9 cellular contexts compared by ENCODE assay signal in genomic region chr1:17440827-17441168, GRCh38. TPM values are rescaled to one million over a fixed set of nuclear protein-coding genes. Genes with fewer than 3 reads are reported as not detected.
DNase-seq lines count a peak whose midpoint lies in the region; ATAC-seq, FAIRE-seq and TF ChIP-seq lines count a peak whose summit lies in the region.
"Had no signal": no experiment of that assay in that cellular context is flagged by ENCODE, and none has a peak within 500 bp of the region (broad histone marks: within the 10 kb centered on the region; RNA-seq: fewer than 3 reads in every experiment).

No MANE protein-coding gene starts in this region.

- 32% methylated on average over 6 of the region's 6 CpGs for WGBS in HepG2 (ENCODE audit: low lambda C conversion rate)
- WGBS in right lobe of liver (ENCODE audit: insufficient coverage, low coverage, low lambda C conversion rate, missing lambda C conversion rate) = 64% methylated on average over 6 of the region's 6 CpGs

- H3K4me3 ChIP-seq in HepG2 (replicated peaks in 1 of 3; ENCODE audit: insufficient read depth in 1 of 3, low read depth in 2 of 3, low read length in 3 of 3) = peak overlapping the region in 1 of 3 experiments; percentile 83; a peak in 3 of 6 replicates
- H3K4me3 ChIP-seq in right lobe of liver = no peak overlapping the region
- peak overlapping the region; percentile 53 for H3K4me3 ChIP-seq in iPS-11a (ENCODE audit: low read depth, low read length)
- peak overlapping the region; percentile 55 for H3K4me3 ChIP-seq in upper lobe of right lung
- H3K4me3 ChIP-seq in mucosa of descending colon = no peak overlapping the region

- in situ Hi-C loops in HepG2 (cut with HindIII; ENCODE audit: extremely low pct_ligation_motif_present, low pct_unique_long_range_greater_than_20kb) = no loop called here

- peaks cover 25% of the 10 kb centered on the region for H3K36me3 Mint-ChIP-seq in activated CD4-positive, alpha-beta memory T cell treated with anti-CD3 and anti-CD28 coated beads for 36 hours

- 0 out of 5 replicates have a peak, but pooled peaks cover 1 to 8% of the 10 kb centered on the region in 2 experiments for H3K36me3 ChIP-seq in HepG2 (replicated peaks in 1 of 2; ENCODE audit: control insufficient read depth in 1 of 2, insufficient read depth in 2 of 2, low read length in 2 of 2)
- H3K36me3 ChIP-seq in right lobe of liver = no peaks in the 10 kb centered on the region
- H3K36me3 ChIP-seq in upper lobe of right lung = no peaks in the 10 kb centered on the region
- no peaks in the 10 kb centered on the region for H3K36me3 ChIP-seq in mucosa of descending colon (ENCODE audit: low read depth)
- H3K36me3 ChIP-seq: stomach had no signal

- TF ChIP-seq CTCF in HepG2 (CRISPR knock-in tag; IDR thresholded peaks at IDR 0.05) (no peak), right lobe of liver (IDR thresholded peaks at IDR 0.05) (no peak), upper lobe of right lung (IDR thresholded peaks at IDR 0.05) (no peak), mucosa of descending colon (IDR thresholded peaks at IDR 0.05) (no peak)

- CTCF ChIA-PET in HepG2 (lab: Yijun Ruan, JAX; ENCODE audit: low intra/inter-chr PET ratio, low total read pairs) = no interaction called here
- CTCF ChIA-PET in activated CD4-positive, alpha-beta memory T cell treated with anti-CD3 and anti-CD28 coated beads for 36 hours (lab: Charles Lee) = interaction anchor here (0.8 kb wide), 1 partner anchor 22 kb away, joined by 4 read pairs; no protein-coding TSS in a partner anchor

- H3K27ac ChIP-seq in HepG2 (ENCODE audit: extremely low read length, insufficient read depth, low read length) = no peak overlapping the region
- H3K27ac ChIP-seq in right lobe of liver = no peak overlapping the region
- H3K27ac ChIP-seq in upper lobe of right lung = peak overlapping the region; percentile 78

- H3K9me3 Mint-ChIP-seq in activated CD4-positive, alpha-beta memory T cell treated with anti-CD3 and anti-CD28 coated beads for 36 hours = no peaks in the 10 kb centered on the region

- H3K79me2 ChIP-seq in HepG2 (ENCODE audit: insufficient read depth, low read length) = peaks cover 21% of the 10 kb centered on the region

- DNase-seq in HepG2 (ENCODE audit: low spot score) (no peak), right lobe of liver (no peak), upper lobe of right lung (no peak), activated gamma-delta T cell (lab: John Stamatoyannopoulos, UW) (no peak), mucosa of descending colon (no peak)
- DNase-seq in activated CD4-positive, alpha-beta memory T cell treated with anti-CD3 and anti-CD28 coated beads for 36 hours = no peak
- DNase-seq: stomach had no signal

- peaks cover 10% of the 10 kb centered on the region for H4K20me1 ChIP-seq in HepG2 (ENCODE audit: insufficient read depth, low read length)

- peak overlapping the region; percentile 64 for H3K27ac Mint-ChIP-seq in activated CD4-positive, alpha-beta memory T cell treated with anti-CD3 and anti-CD28 coated beads for 36 hours

- H3K9me3 ChIP-seq in HepG2 (ENCODE audit: low read length) (no peaks in the 10 kb centered on the region), right lobe of liver (no peaks in the 10 kb centered on the region), upper lobe of right lung (no peaks in the 10 kb centered on the region), mucosa of descending colon (no peaks in the 10 kb centered on the region)
- H3K9me3 ChIP-seq: stomach had no signal

- FAIRE-seq in HepG2 (lab: Jason Lieb, UNC) = no peak

- no peak overlapping the region for H2AFZ ChIP-seq in HepG2 (ENCODE audit: low read length)

- peak overlapping the region; percentile 93 for H3K4me2 ChIP-seq in HepG2 (ENCODE audit: low read depth, low read length)

- no peaks in the 10 kb centered on the region for H3K27me3 Mint-ChIP-seq in activated CD4-positive, alpha-beta memory T cell treated with anti-CD3 and anti-CD28 coated beads for 36 hours

- TF ChIP-seq EP300 in HepG2 (IDR thresholded peaks at IDR 0.05; ENCODE audit: low read depth in 2 of 2, low read length in 2 of 2) = no peak
- TF ChIP-seq EP300 in HepG2 (CRISPR knock-in tag; IDR thresholded peaks at IDR 0.05; ENCODE audit: borderline replicate concordance) = no peak

- intact Hi-C loops in HepG2 (cut with micrococcal nuclease; ENCODE audit: unreplicated experiment) (no loop called here), right lobe of liver (cut with DNase I) (no loop called here), upper lobe of right lung (cut with DNase I) (no loop called here), mucosa of descending colon (cut with DNase I, micrococcal nuclease) (no loop called here)
- intact Hi-C loops in activated CD4-positive, alpha-beta memory T cell treated with anti-CD3 and anti-CD28 coated beads for 36 hours (cut with micrococcal nuclease) = no loop called here

- POLR2A ChIA-PET in HepG2 (lab: Yijun Ruan, JAX) = no interaction called here
- POLR2A ChIA-PET in activated CD4-positive, alpha-beta memory T cell treated with anti-CD3 and anti-CD28 coated beads for 36 hours (lab: Charles Lee) = no interaction called here

- H3K4me1 Mint-ChIP-seq in activated CD4-positive, alpha-beta memory T cell treated with anti-CD3 and anti-CD28 coated beads for 36 hours (ENCODE audit: low read depth) = peaks cover 32% of the 10 kb centered on the region

- H3K27me3 ChIP-seq in HepG2 (ENCODE audit: control insufficient read depth in 1 of 2, insufficient read depth in 2 of 2, low read length in 2 of 2) = peaks cover 0 to 21% of the 10 kb centered on the region in 2 experiments; a peak in 3 of 5 replicates
- H3K27me3 ChIP-seq in right lobe of liver = no peaks in the 10 kb centered on the region
- no peaks in the 10 kb centered on the region for H3K27me3 ChIP-seq in upper lobe of right lung
- H3K27me3 ChIP-seq: stomach had no signal

- peak overlapping the region; percentile 74 for H3K4me3 Mint-ChIP-seq in activated CD4-positive, alpha-beta memory T cell treated with anti-CD3 and anti-CD28 coated beads for 36 hours

- BruUV-seq in HepG2 (replicated peaks; lab: Mats Ljungman, UMichigan) = no TSS peak

- TF ChIP-seq POLR2A in HepG2 (IDR thresholded peaks at IDR 0.05; ENCODE audit: insufficient read depth in 1 of 2, low read depth in 2 of 2, low read length in 2 of 2) (no peak), right lobe of liver (IDR thresholded peaks at IDR 0.05) (no peak)

- 0 out of 2 replicates have a peak overlapping the region, but pooled peaks have one; percentile 61 for H3K9ac ChIP-seq in HepG2 (ENCODE audit: insufficient read depth, low read depth, low read length)

- H3K4me1 ChIP-seq in HepG2 (ENCODE audit: insufficient read depth, low read length) = peaks cover 43% of the 10 kb centered on the region
- H3K4me1 ChIP-seq in right lobe of liver = peaks cover 0 to 13% (median 4%) of the 10 kb centered on the region in 4 donors
- peaks cover 30% of the 10 kb centered on the region for H3K4me1 ChIP-seq in upper lobe of right lung
- H3K4me1 ChIP-seq in mucosa of descending colon (ENCODE audit: low read depth) = peaks cover 14% of the 10 kb centered on the region

- no peak for TF ChIP-seq RAD21 in HepG2 (CRISPR knock-in tag; IDR thresholded peaks at IDR 0.05)

- ATAC-seq in HepG2 = no peak
- ATAC-seq in right lobe of liver = no peak
- no peak for ATAC-seq in upper lobe of right lung
- ATAC-seq in mucosa of descending colon = no peak
- ATAC-seq in HG03196 (IDR thresholded peaks at IDR 0.05; ENCODE audit: unreplicated experiment) = no peak

TF ChIP-seq in HepG2, 621 proteins besides CTCF, POLR2A, EP300 and RAD21 (continues in another document):
- TF ChIP-seq ZFP36L1 (CRISPR knock-in tag; IDR thresholded peaks at IDR 0.05) (no peak), ISL2 (CRISPR knock-in tag; IDR thresholded peaks at IDR 0.05) (no peak), SUZ12 (IDR thresholded peaks at IDR 0.05; ENCODE audit: low read depth, low read length) (no peak), ZNF619 (CRISPR knock-in tag; IDR thresholded peaks at IDR 0.05) (no peak), ZNF331 (CRISPR knock-in tag; IDR thresholded peaks at IDR 0.05) (no peak), TBP (CRISPR knock-in tag; IDR thresholded peaks at IDR 0.05) (no peak), TAF1 (CRISPR knock-in tag; IDR thresholded peaks at IDR 0.05) (no peak)

RNA-seq across cellular contexts. Expression of gene RCC2, which starts 1.3 kb away (rescaled TPM):
- total RNA-seq in HepG2 (2016; rRNA removed; fragmentation: Illumina TruSeq; extraction: Trizol) = 55.8 and 58.3 TPM in 2 replicates
- 4.8 TPM in 2 replicates for total RNA-seq in HepG2 (2016; cell fraction: cytosol; rRNA removed; fragmentation: Illumina TruSeq; extraction: Trizol; ENCODE audit: low read depth)
- total RNA-seq in HepG2 (2016; cell fraction: insoluble cytoplasmic fraction; rRNA removed; fragmentation: Illumina TruSeq; extraction: Trizol) = 47.1 and 59.6 TPM in 2 replicates
- 18.1 and 20.4 TPM in 2 replicates for total RNA-seq in HepG2 (2016; cell fraction: membrane; rRNA removed; fragmentation: Illumina TruSeq; extraction: Trizol)
- 27.9 and 29.9 TPM in 2 replicates for total RNA-seq in HepG2 (2016; cell fraction: nucleus; rRNA removed; fragmentation: Illumina TruSeq; extraction: Trizol)
- polyA plus RNA-seq in HepG2 (2011; rRNA removed) = 20.5 TPM in 2 replicates
- polyA plus RNA-seq in HepG2 (2011; cell fraction: cytosol; rRNA removed) = 18.5 and 19.0 TPM in 2 replicates
- 42.4 and 51.1 TPM in 2 replicates for polyA plus RNA-seq in HepG2 (2011; cell fraction: nucleus; rRNA removed)
- 21.1 and 23.9 TPM in 2 replicates for polyA plus RNA-seq in HepG2 (2012)
- 2.8 and 3.2 TPM in 2 replicates for polyA plus RNA-seq in HepG2 (2016; cell fraction: cytosol; fragmentation: Illumina TruSeq; extraction: Trizol; ENCODE audit: low read depth)
- polyA plus RNA-seq in HepG2 (2016; cell fraction: insoluble cytoplasmic fraction; fragmentation: Illumina TruSeq; extraction: Trizol; ENCODE audit: low read depth) = 46.1 and 61.1 TPM in 2 replicates
- 11.0 and 11.8 TPM in 2 replicates for polyA plus RNA-seq in HepG2 (2016; cell fraction: membrane; fragmentation: Illumina TruSeq; extraction: Trizol; ENCODE audit: low read depth)
- polyA plus RNA-seq in HepG2 (2016; cell fraction: nucleus; fragmentation: Illumina TruSeq; extraction: Trizol; ENCODE audit: insufficient read depth, low read depth) = 53.8 and 58.4 TPM in 2 replicates
- 87.9 and 245 TPM in 2 replicates for polyA minus RNA-seq in HepG2 (2011; rRNA and poly(A)+ RNA removed; ENCODE audit: low replicate concordance)
- polyA minus RNA-seq in HepG2 (2011; cell fraction: cytosol; rRNA and poly(A)+ RNA removed) = 23.5 and 33.8 TPM in 2 replicates
- 10.8 and 12.2 TPM in 2 replicates for polyA minus RNA-seq in HepG2 (2011; cell fraction: nucleus; rRNA and poly(A)+ RNA removed)
- total RNA-seq in right lobe of liver = 10 to 100 TPM in 4 of 6 experiments, 1 to 10 TPM in 2; 7.7 to 15.6 (median 11.6) TPM
- total RNA-seq in activated CD4-positive, alpha-beta memory T cell treated with anti-CD3 and anti-CD28 coated beads for 36 hours = 10 to 100 TPM; 90.6 to 91.0 TPM
- total RNA-seq in upper lobe of right lung = 48.6 TPM
- 10 to 100 TPM; 47.1 to 73.3 (median 55.1) TPM for total RNA-seq in mucosa of descending colon

Comparison
In these comparisons a context has a peak if more than half of its experiments do, and no peak if none do; other contexts are left out.
1. H3K4me3 ChIP-seq: peak in iPS-11a (single experiment) and upper lobe of right lung (single experiment); none in right lobe of liver (0 of 3) and mucosa of descending colon (single experiment).